In genomic region chr13:86825410-86825809, GRCh38 we compare ENCODE assay signal across 21 cellular contexts.
"Had no signal": no experiment of that assay in that cellular context is flagged by ENCODE, and none has a peak within 500 bp of the region (broad histone marks: within the 10 kb centered on the region; RNA-seq: fewer than 3 reads in every experiment).

No MANE protein-coding gene starts in this region.

- H3K79me2 ChIP-seq: parathyroid adenoma had no signal

- DNase-seq: cortex of kidney; effector memory CD8-positive, alpha-beta T cell; gastrocnemius medialis; heart right ventricle; islet precursor cell; left lung; lower lobe of right lung; natural killer cell; occipital lobe; psoas muscle; sigmoid colon; stimulated activated CD4-positive, alpha-beta T cell treated with anti-CD3 and anti-CD28 coated beads, Interleukin-12 subunit alpha, Interleukin-12 subunit beta, amount 100 ng/mL, for 4 hours; stimulated activated naive CD4-positive, alpha-beta T cell; stomach; substantia nigra; trophoblast cell had no signal

- ATAC-seq: effector memory CD8-positive, alpha-beta T cell; gastrocnemius medialis; heart right ventricle; left lung; lower lobe of right lung; natural killer cell; psoas muscle had no signal

- H3K9me3 ChIP-seq: esophagus muscularis mucosa, gastrocnemius medialis, left lung, lower lobe of right lung, psoas muscle, sigmoid colon, stomach, thoracic aorta had no signal

- H3K36me3 ChIP-seq: esophagus muscularis mucosa, gastrocnemius medialis, heart right ventricle, left lung, lower lobe of right lung, sigmoid colon, stomach, thoracic aorta had no signal

- H3K4me1 ChIP-seq: esophagus muscularis mucosa, gastrocnemius medialis, heart right ventricle, left lung, lower lobe of right lung, parathyroid adenoma, psoas muscle, sigmoid colon, stomach had no signal

- H3K27ac ChIP-seq: epithelial cell of prostate, esophagus muscularis mucosa, gastrocnemius medialis, heart right ventricle, left lung, lower lobe of right lung, parathyroid adenoma, psoas muscle, sigmoid colon, skin epidermis, stomach, thoracic aorta had no signal

- H2AFZ ChIP-seq: parathyroid adenoma had no signal

- H3K27me3 ChIP-seq: esophagus muscularis mucosa, gastrocnemius medialis, heart right ventricle, left lung, sigmoid colon, stomach had no signal

- H3K4me3 ChIP-seq: esophagus muscularis mucosa, gastrocnemius medialis, heart right ventricle, left lung, lower lobe of right lung, psoas muscle, sigmoid colon, skin epidermis, stomach, thoracic aorta had no signal

- H3K9ac ChIP-seq: parathyroid adenoma had no signal
